ENCODE assay signal across 14 cellular contexts in the genomic region with DNA sequence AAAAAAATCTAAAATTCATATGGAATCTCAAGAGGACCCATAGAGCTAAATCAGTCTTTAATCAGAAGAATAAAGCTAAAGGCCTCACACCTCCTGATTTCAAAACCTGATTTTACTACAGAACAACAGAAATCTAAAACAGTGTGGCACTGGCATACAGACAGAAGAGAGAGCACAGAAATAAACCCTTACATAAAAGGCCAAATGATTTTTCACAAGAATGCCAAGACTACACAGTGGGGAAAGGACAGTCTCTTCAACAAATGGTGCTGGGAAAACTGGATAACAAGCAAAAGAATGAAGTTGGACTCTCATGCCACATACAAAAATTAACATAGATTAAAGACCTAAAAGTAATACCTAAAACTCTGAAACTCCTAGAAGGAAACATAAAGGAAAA. TPM values are rescaled to one million over a fixed set of nuclear protein-coding genes. Genes with fewer than 3 reads are reported as not detected.
A peak's percentile ranks its signal among the peaks of the same experiment; 100 is the strongest.
DNase-seq lines count a peak whose midpoint lies in the region; ATAC-seq lines count a peak whose summit lies in the region.
"Had no signal": no experiment of that assay in that cellular context is flagged by ENCODE, and none has a peak within 500 bp of the region (broad histone marks: within the 10 kb centered on the region; RNA-seq: fewer than 3 reads in every experiment).

No MANE protein-coding gene starts in this region.

- peak overlapping the region; percentile 100 for H3K27ac ChIP-seq in BLaER1
- H3K27ac ChIP-seq in CD8-positive, alpha-beta memory T cell (ENCODE audit: low read depth, low read length): no peak overlapping the region

- peaks cover 99% of the 10 kb centered on the region for H4K20me1 ChIP-seq in BLaER1

- DNase-seq in CD8-positive, alpha-beta memory T cell: no peak
- DNase-seq in medulla oblongata (ENCODE audit: extremely low spot score) (peak; percentile 25), NCI-H1436 treated with DMSO at 0.1 percent for 48 hours (lab: John Stamatoyannopoulos, UW) (no peak), SW480 (ENCODE audit: low spot score) (no peak)
- DNase-seq in activated CD8-positive, alpha-beta memory T cell treated with anti-CD3 and anti-CD28 coated beads, Interleukin-2, amount 50 U/mL, for 4 hours: no peak
- DNase-seq: EL, Karpas-422, NCI-H1105 treated with DMSO at 0.1 percent for 48 hours, NCI-H2029, NCI-H2171 treated with DMSO at 0.1 percent for 48 hours, SHP77 had no signal

- H3K27me3 ChIP-seq in BLaER1: no peaks in the 10 kb centered on the region
- no peaks in the 10 kb centered on the region for H3K27me3 ChIP-seq in CD8-positive, alpha-beta memory T cell (ENCODE audit: insufficient read depth, low read length, poor library complexity, severe bottlenecking)

- H3K4me1 Mint-ChIP-seq in CD8-positive, alpha-beta memory T cell: peaks cover 63 to 87% (median 86%) of the 10 kb centered on the region in 3 donors
- peaks cover 49% of the 10 kb centered on the region for H3K4me1 Mint-ChIP-seq in activated T-helper 17 cell treated with anti-CD3 and anti-CD28 coated beads, Interleukin-2, amount 50 U/mL, for 72 hours

- peak overlapping the region; percentile 91 for H3K4me2 ChIP-seq in BLaER1

- ATAC-seq in activated T-helper 17 cell treated with anti-CD3 and anti-CD28 coated beads, Interleukin-2, amount 50 U/mL, for 72 hours (replicated peaks): no peak
- no peak for ATAC-seq in HG03196 (IDR thresholded peaks at IDR 0.05; ENCODE audit: unreplicated experiment)

- H3K9me3 ChIP-seq in BLaER1: 0 out of 2 replicates have a peak, but pooled peaks cover 7% of the 10 kb centered on the region
- H3K9me3 ChIP-seq in CD8-positive, alpha-beta memory T cell (ENCODE audit: low read length): no peaks in the 10 kb centered on the region

- peaks cover 71% of the 10 kb centered on the region for H3K36me3 ChIP-seq in BLaER1
- H3K36me3 ChIP-seq in CD8-positive, alpha-beta memory T cell (ENCODE audit: insufficient read depth, low read length): no peaks in the 10 kb centered on the region

- POLR2A ChIA-PET in CD8-positive, alpha-beta memory T cell (lab: Charles Lee): no interaction called here

- H3K9me3 Mint-ChIP-seq in CD8-positive, alpha-beta memory T cell: peaks cover 6 to 9% (median 7%) of the 10 kb centered on the region in 5 donors
- H3K9me3 Mint-ChIP-seq in activated T-helper 17 cell treated with anti-CD3 and anti-CD28 coated beads, Interleukin-2, amount 50 U/mL, for 72 hours: no peaks in the 10 kb centered on the region

- peaks cover 59% of the 10 kb centered on the region for H3K4me1 ChIP-seq in BLaER1
- H3K4me1 ChIP-seq in CD8-positive, alpha-beta memory T cell (ENCODE audit: insufficient read depth, low read length): peaks cover 52% of the 10 kb centered on the region

- peak overlapping the region; percentile 86 for H3K4me3 ChIP-seq in BLaER1
- H3K4me3 ChIP-seq in CD8-positive, alpha-beta memory T cell (ENCODE audit: low read length): no peak overlapping the region

- no peaks in the 10 kb centered on the region for H3K27me3 Mint-ChIP-seq in CD8-positive, alpha-beta memory T cell
- H3K27me3 Mint-ChIP-seq in activated T-helper 17 cell treated with anti-CD3 and anti-CD28 coated beads, Interleukin-2, amount 50 U/mL, for 72 hours: no peaks in the 10 kb centered on the region

- CTCF ChIA-PET in CD8-positive, alpha-beta memory T cell (lab: Charles Lee): no interaction called here

- peak overlapping the region in 6 of 7 donors; percentile 17 to 64 (median 47) for H3K4me3 Mint-ChIP-seq in CD8-positive, alpha-beta memory T cell
- peak overlapping the region; percentile 17 for H3K4me3 Mint-ChIP-seq in activated T-helper 17 cell treated with anti-CD3 and anti-CD28 coated beads, Interleukin-2, amount 50 U/mL, for 72 hours

- H3K9ac ChIP-seq in BLaER1: peak overlapping the region; percentile 85

- H3K27ac Mint-ChIP-seq in CD8-positive, alpha-beta memory T cell: peak overlapping the region in 5 of 8 donors; percentile 14 to 74 (median 51)
- H3K27ac Mint-ChIP-seq in activated T-helper 17 cell treated with anti-CD3 and anti-CD28 coated beads, Interleukin-2, amount 50 U/mL, for 72 hours: no peak overlapping the region

- peaks cover 8 to 18% (median 12%) of the 10 kb centered on the region in 3 donors for H3K36me3 Mint-ChIP-seq in CD8-positive, alpha-beta memory T cell
- H3K36me3 Mint-ChIP-seq in activated T-helper 17 cell treated with anti-CD3 and anti-CD28 coated beads, Interleukin-2, amount 50 U/mL, for 72 hours (ENCODE audit: low read depth): peaks cover 14% of the 10 kb centered on the region

RNA-seq across cellular contexts. Expression of a gene that starts 10.1 kb away (rescaled TPM):
- 10 to 100 TPM; 96.5 to 98.6 TPM for total RNA-seq in CD8-positive, alpha-beta memory T cell
- polyA plus RNA-seq in CD8-positive, alpha-beta memory T cell: 99.6 TPM
- 10 to 100 TPM; 71.2 to 85.9 TPM for total RNA-seq in activated T-helper 17 cell treated with anti-CD3 and anti-CD28 coated beads, Interleukin-2, amount 50 U/mL, for 72 hours
